2 cellular contexts compared by ENCODE assay signal in the genomic region with DNA sequence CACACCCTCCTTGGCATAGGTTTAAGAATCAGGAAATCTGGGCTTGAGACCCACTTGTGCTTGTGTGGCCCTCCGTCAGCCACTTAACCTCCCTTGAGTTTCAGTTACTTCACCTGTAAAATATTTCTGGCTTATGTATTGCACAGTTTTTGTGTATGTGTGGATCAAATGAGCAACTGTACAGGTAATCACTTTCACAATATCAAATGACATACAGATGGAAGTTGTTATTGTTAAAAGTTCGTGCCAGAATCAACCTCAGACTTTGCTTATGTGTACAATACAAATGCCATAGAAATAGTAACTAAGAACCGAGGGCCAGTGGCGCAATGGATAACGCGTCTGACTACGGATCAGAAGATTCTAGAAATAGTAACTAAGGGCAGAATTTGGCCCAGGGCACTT.
TF ChIP-seq lines count a peak whose summit lies in the region.

No MANE protein-coding gene starts in this region.

TF ChIP-seq in liver, 16 proteins besides CTCF, POLR2A, EP300 and RAD21 (continued from another document):
- TF ChIP-seq, protein P1, sequence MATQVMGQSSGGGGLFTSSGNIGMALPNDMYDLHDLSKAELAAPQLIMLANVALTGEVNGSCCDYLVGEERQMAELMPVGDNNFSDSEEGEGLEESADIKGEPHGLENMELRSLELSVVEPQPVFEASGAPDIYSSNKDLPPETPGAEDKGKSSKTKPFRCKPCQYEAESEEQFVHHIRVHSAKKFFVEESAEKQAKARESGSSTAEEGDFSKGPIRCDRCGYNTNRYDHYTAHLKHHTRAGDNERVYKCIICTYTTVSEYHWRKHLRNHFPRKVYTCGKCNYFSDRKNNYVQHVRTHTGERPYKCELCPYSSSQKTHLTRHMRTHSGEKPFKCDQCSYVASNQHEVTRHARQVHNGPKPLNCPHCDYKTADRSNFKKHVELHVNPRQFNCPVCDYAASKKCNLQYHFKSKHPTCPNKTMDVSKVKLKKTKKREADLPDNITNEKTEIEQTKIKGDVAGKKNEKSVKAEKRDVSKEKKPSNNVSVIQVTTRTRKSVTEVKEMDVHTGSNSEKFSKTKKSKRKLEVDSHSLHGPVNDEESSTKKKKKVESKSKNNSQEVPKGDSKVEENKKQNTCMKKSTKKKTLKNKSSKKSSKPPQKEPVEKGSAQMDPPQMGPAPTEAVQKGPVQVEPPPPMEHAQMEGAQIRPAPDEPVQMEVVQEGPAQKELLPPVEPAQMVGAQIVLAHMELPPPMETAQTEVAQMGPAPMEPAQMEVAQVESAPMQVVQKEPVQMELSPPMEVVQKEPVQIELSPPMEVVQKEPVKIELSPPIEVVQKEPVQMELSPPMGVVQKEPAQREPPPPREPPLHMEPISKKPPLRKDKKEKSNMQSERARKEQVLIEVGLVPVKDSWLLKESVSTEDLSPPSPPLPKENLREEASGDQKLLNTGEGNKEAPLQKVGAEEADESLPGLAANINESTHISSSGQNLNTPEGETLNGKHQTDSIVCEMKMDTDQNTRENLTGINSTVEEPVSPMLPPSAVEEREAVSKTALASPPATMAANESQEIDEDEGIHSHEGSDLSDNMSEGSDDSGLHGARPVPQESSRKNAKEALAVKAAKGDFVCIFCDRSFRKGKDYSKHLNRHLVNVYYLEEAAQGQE (IDR thresholded peaks at IDR 0.05) = no peak
- TF ChIP-seq, protein P2, sequence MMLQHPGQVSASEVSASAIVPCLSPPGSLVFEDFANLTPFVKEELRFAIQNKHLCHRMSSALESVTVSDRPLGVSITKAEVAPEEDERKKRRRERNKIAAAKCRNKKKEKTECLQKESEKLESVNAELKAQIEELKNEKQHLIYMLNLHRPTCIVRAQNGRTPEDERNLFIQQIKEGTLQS (IDR thresholded peaks at IDR 0.05) = no peak
- TF ChIP-seq RXRA (IDR thresholded peaks at IDR 0.05) (no peak), HNF4A (conservative IDR thresholded peaks at IDR 0.05) (no peak), HNF4G (IDR thresholded peaks at IDR 0.05) (no peak), EGR1 (IDR thresholded peaks at IDR 0.05; ENCODE audit: low read depth in 2 of 2) (no peak), SP1 (IDR thresholded peaks at IDR 0.05) (no peak), GABPA (IDR thresholded peaks at IDR 0.05 in 1 of 2, conservative IDR thresholded peaks at IDR 0.05 in 1 of 2) (no peak), YY1 (IDR thresholded peaks at IDR 0.05) (no peak), FOXA2 (IDR thresholded peaks at IDR 0.05) (no peak), FOXA1 (IDR thresholded peaks at IDR 0.05) (no peak), TAF1 (conservative IDR thresholded peaks at IDR 0.05) (no peak)
- TF ChIP-seq, protein P3, sequence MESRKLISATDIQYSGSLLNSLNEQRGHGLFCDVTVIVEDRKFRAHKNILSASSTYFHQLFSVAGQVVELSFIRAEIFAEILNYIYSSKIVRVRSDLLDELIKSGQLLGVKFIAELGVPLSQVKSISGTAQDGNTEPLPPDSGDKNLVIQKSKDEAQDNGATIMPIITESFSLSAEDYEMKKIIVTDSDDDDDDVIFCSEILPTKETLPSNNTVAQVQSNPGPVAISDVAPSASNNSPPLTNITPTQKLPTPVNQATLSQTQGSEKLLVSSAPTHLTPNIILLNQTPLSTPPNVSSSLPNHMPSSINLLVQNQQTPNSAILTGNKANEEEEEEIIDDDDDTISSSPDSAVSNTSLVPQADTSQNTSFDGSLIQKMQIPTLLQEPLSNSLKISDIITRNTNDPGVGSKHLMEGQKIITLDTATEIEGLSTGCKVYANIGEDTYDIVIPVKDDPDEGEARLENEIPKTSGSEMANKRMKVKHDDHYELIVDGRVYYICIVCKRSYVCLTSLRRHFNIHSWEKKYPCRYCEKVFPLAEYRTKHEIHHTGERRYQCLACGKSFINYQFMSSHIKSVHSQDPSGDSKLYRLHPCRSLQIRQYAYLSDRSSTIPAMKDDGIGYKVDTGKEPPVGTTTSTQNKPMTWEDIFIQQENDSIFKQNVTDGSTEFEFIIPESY (IDR thresholded peaks at IDR 0.05) = no peak
- TF ChIP-seq, protein P4, sequence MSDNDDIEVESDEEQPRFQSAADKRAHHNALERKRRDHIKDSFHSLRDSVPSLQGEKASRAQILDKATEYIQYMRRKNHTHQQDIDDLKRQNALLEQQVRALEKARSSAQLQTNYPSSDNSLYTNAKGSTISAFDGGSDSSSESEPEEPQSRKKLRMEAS (IDR thresholded peaks at IDR 0.05) = no peak

TF ChIP-seq in HepG2, 621 proteins besides CTCF, POLR2A, EP300 and RAD21 (continued from another document):
- TF ChIP-seq, protein P5, sequence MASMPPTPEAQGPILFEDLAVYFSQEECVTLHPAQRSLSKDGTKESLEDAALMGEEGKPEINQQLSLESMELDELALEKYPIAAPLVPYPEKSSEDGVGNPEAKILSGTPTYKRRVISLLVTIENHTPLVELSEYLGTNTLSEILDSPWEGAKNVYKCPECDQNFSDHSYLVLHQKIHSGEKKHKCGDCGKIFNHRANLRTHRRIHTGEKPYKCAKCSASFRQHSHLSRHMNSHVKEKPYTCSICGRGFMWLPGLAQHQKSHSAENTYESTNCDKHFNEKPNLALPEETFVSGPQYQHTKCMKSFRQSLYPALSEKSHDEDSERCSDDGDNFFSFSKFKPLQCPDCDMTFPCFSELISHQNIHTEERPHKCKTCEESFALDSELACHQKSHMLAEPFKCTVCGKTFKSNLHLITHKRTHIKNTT (CRISPR knock-in tag; IDR thresholded peaks at IDR 0.05) = no peak
- TF ChIP-seq ZNF703 (CRISPR knock-in tag; IDR thresholded peaks at IDR 0.05; ENCODE audit: borderline replicate concordance) (no peak), SMAD9 (CRISPR knock-in tag; IDR thresholded peaks at IDR 0.05) (no peak), ZNF121 (CRISPR knock-in tag; IDR thresholded peaks at IDR 0.05) (no peak)
TF ChIP-seq in HepG2: peak in this region for 0.
